ENCODE assay signal across 8 cellular contexts in genomic region chr4:101019941-101020401, GRCh38.
DNase-seq lines count a peak whose midpoint lies in the region; ATAC-seq, FAIRE-seq and TF ChIP-seq lines count a peak whose summit lies in the region.

No MANE protein-coding gene starts in this region.

- no peak for TF ChIP-seq CTCF in Peyer's patch (IDR thresholded peaks at IDR 0.05)
- TF ChIP-seq CTCF in keratinocyte (optimal IDR thresholded peaks at IDR 0.05 in 1 of 3, IDR thresholded peaks at IDR 0.05 in 1 of 3, conservative IDR thresholded peaks at IDR 0.05 in 1 of 3; ENCODE audit: extremely low read depth in 1 of 3, insufficient read depth in 2 of 3, low read length in 3 of 3), result no peak
- no peak for TF ChIP-seq CTCF in foreskin fibroblast (IDR thresholded peaks at IDR 0.05; ENCODE audit: low read depth, low read length)

- peak overlapping the region; percentile 9 for H2AFZ ChIP-seq in keratinocyte (ENCODE audit: control insufficient read depth, low read length)

- TF ChIP-seq POLR2A in Peyer's patch (IDR thresholded peaks at IDR 0.05), result no peak

- H3K27ac ChIP-seq in Peyer's patch, result peak overlapping the region; percentile 4 to 68 (median 26)
- peak overlapping the region; percentile 67 for H3K27ac ChIP-seq in keratinocyte (ENCODE audit: control insufficient read depth, insufficient read depth, low read length)

- H3K36me3 ChIP-seq in Peyer's patch (peaks cover 0 to 11% (median 0%) of the 10 kb centered on the region in 3 donors), keratinocyte (ENCODE audit: control insufficient read depth in 2 of 2, extremely low read depth in 1 of 2, insufficient read depth in 2 of 2, low read length in 2 of 2) (peaks cover 3 to 7% of the 10 kb centered on the region in 2 experiments)

- H3K79me2 ChIP-seq in keratinocyte (ENCODE audit: control insufficient read depth, insufficient read depth, low read length), result no peaks in the 10 kb centered on the region

- no peaks in the 10 kb centered on the region for H4K20me1 ChIP-seq in keratinocyte (ENCODE audit: control insufficient read depth, extremely low read depth, insufficient read depth, low read length)

- H3K9me1 ChIP-seq in keratinocyte (ENCODE audit: control insufficient read depth, extremely low read depth, insufficient read depth, low read length), result no peaks in the 10 kb centered on the region

- H3K4me3 ChIP-seq in Peyer's patch (no peak overlapping the region), keratinocyte (ENCODE audit: control insufficient read depth in 2 of 3, extremely low read depth in 1 of 3, insufficient read depth in 2 of 3, low read depth in 1 of 3, low read length in 3 of 3) (peak overlapping the region in 1 of 3 experiments; percentile 29), foreskin fibroblast (ENCODE audit: low read depth in 1 of 2, low read length in 2 of 2) (no peak overlapping the region)

- H3K9me3 ChIP-seq in Peyer's patch, result no peaks in the 10 kb centered on the region
- H3K9me3 ChIP-seq in keratinocyte (ENCODE audit: control insufficient read depth, low read depth, low read length), result no peaks in the 10 kb centered on the region

- H3K27me3 ChIP-seq in Peyer's patch, result no peaks in the 10 kb centered on the region
- no peaks in the 10 kb centered on the region for H3K27me3 ChIP-seq in keratinocyte (ENCODE audit: control insufficient read depth, extremely low read depth, insufficient read depth, low read length)

- H3K9ac ChIP-seq in keratinocyte (ENCODE audit: control insufficient read depth, extremely low read depth, insufficient read depth, low read length), result peak overlapping the region; percentile 22

- ATAC-seq in GM18907 (IDR thresholded peaks at IDR 0.05; ENCODE audit: unreplicated experiment), result peak; percentile 82
- peak; percentile 50 for ATAC-seq in HG02623 (IDR thresholded peaks at IDR 0.05; ENCODE audit: unreplicated experiment)

- H3K4me1 ChIP-seq in Peyer's patch (no peaks in the 10 kb centered on the region), keratinocyte (ENCODE audit: control insufficient read depth, extremely low read depth, insufficient read depth, low read length) (peaks cover 40% of the 10 kb centered on the region)

- peak; percentile 81 for FAIRE-seq in keratinocyte (lab: Jason Lieb, UNC)

- DNase-seq in Peyer's patch (no peak), keratinocyte (ENCODE audit: low read depth, low spot score) (peak; percentile 25), foreskin fibroblast (no peak), NCI-H2171 (lab: John Stamatoyannopoulos, UW) (no peak), NCI-H2029 (lab: John Stamatoyannopoulos, UW) (no peak)
- no peak for DNase-seq in activated CD4-positive, alpha-beta T cell treated with anti-CD3 and anti-CD28 coated beads, Interleukin-2, amount 50 U/mL, for 4 hours

- H3K4me2 ChIP-seq in keratinocyte (ENCODE audit: control insufficient read depth, extremely low read depth, insufficient read depth, low read depth, low read length), result peak overlapping the region; percentile 72

- dilution Hi-C loops in keratinocyte (cut with MboI; ENCODE audit: extremely low pct_ligation_motif_present, low sequenced_read_pairs), result no loop called here
